8 cellular contexts compared by ENCODE assay signal in genomic region chr3:69932087-69932486, GRCh38.
"Had no signal": no experiment of that assay in that cellular context is flagged by ENCODE, and none has a peak within 500 bp of the region (broad histone marks: within the 10 kb centered on the region; RNA-seq: fewer than 3 reads in every experiment).

No MANE protein-coding gene starts in this region.

- H3K27ac ChIP-seq: GM23248, HL-60 had no signal

- H3K9me3 ChIP-seq: HAP-1 had no signal

- H2AFZ ChIP-seq: GM23248 had no signal

- H3K36me3 ChIP-seq: HAP-1 had no signal

- ATAC-seq: HCT116, HepG2 had no signal

- DNase-seq: GM23248, GOT3, H7, HFFc6 had no signal

- H3K9ac ChIP-seq: GM23248 had no signal

- H3K4me3 ChIP-seq: GM23248, HAP-1 had no signal
